2 cellular contexts compared by ENCODE assay signal in the genomic region with DNA sequence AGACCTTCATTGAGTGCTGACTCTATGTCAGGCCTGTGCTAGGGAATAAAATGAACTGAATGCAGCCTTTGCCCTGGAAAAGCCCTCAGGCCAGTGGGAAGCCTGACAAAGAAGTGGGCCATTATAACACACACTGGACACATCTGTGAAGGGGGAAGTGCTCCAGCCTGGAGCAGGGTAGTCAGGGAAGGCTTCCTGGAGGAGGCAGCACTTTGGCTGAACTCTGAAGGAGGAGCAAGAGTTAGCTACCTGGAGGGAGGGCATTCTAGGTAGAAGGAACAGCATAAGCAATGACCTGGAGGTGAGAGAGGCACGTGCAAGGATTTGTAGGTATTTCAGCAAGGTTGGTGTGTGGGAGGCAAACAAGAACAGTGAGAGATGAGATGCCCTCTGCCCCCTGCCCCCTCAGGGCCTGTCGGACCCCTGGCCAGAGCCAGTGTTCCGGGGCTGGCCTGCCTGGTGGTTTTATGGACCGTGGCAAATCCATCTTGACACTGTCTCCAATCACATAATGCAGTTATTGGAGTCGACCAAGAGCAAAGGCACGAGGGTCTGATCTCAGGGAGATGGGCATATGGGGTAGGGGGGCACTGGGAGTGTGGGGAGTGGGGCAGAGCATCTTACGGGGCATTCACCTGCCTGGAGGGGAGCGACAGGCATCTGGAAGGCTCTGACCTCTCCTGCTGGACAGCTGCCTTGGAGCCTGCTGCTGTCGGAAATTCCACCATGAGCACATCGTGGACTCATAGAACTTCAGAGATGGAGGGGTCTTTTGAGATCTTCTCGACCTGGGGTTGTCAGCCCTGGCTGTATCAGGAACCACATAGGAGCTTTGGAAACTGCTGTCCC.
TF ChIP-seq lines count a peak whose summit lies in the region.

No MANE protein-coding gene starts in this region.

TF ChIP-seq in IMR-90, 13 proteins besides CTCF, POLR2A, EP300 and RAD21:
- TF ChIP-seq MXI1 (IDR thresholded peaks at IDR 0.05; ENCODE audit: borderline replicate concordance, low read depth, low read length), result no peak
- TF ChIP-seq MAZ (IDR thresholded peaks at IDR 0.05; ENCODE audit: borderline replicate concordance, low read depth, low read length), result no peak
- TF ChIP-seq RCOR1 (IDR thresholded peaks at IDR 0.05; ENCODE audit: insufficient replicate concordance, low read length), result no peak
- TF ChIP-seq MAFK (IDR thresholded peaks at IDR 0.05; ENCODE audit: low read depth, low read length), result no peak
- TF ChIP-seq FOS (IDR thresholded peaks at IDR 0.05; ENCODE audit: low read depth, low read length), result no peak
- TF ChIP-seq BHLHE40 (IDR thresholded peaks at IDR 0.05; ENCODE audit: low read depth, low read length), result no peak
- no peak for TF ChIP-seq CHD1 (IDR thresholded peaks at IDR 0.05; ENCODE audit: low read depth, low read length)
- TF ChIP-seq, protein P1, sequence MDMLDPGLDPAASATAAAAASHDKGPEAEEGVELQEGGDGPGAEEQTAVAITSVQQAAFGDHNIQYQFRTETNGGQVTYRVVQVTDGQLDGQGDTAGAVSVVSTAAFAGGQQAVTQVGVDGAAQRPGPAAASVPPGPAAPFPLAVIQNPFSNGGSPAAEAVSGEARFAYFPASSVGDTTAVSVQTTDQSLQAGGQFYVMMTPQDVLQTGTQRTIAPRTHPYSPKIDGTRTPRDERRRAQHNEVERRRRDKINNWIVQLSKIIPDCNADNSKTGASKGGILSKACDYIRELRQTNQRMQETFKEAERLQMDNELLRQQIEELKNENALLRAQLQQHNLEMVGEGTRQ (IDR thresholded peaks at IDR 0.05; ENCODE audit: low read depth, low read length), result no peak
- TF ChIP-seq, protein P2, sequence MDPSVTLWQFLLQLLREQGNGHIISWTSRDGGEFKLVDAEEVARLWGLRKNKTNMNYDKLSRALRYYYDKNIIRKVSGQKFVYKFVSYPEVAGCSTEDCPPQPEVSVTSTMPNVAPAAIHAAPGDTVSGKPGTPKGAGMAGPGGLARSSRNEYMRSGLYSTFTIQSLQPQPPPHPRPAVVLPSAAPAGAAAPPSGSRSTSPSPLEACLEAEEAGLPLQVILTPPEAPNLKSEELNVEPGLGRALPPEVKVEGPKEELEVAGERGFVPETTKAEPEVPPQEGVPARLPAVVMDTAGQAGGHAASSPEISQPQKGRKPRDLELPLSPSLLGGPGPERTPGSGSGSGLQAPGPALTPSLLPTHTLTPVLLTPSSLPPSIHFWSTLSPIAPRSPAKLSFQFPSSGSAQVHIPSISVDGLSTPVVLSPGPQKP (IDR thresholded peaks at IDR 0.05; ENCODE audit: borderline replicate concordance, low read depth, low read length), result no peak
- TF ChIP-seq RFX5 (IDR thresholded peaks at IDR 0.05; ENCODE audit: low read depth, low read length), result no peak
- no peak for TF ChIP-seq SMC3 (IDR thresholded peaks at IDR 0.05; ENCODE audit: low read depth, low read length)
- no peak for TF ChIP-seq NFE2L2 (IDR thresholded peaks at IDR 0.05; ENCODE audit: low read depth, low read length)
- no peak for TF ChIP-seq CEBPB (IDR thresholded peaks at IDR 0.05; ENCODE audit: low read depth, low read length)

TF ChIP-seq in H1, 55 proteins besides CTCF, POLR2A, EP300 and RAD21:
- TF ChIP-seq RNF2 (IDR thresholded peaks at IDR 0.05; ENCODE audit: borderline replicate concordance, low read depth, low read length, missing control alignments, poor library complexity, severe bottlenecking) (no peak), POLR2AphosphoS5 (IDR thresholded peaks at IDR 0.05; ENCODE audit: low read depth, low read length) (no peak), EZH2 (IDR thresholded peaks at IDR 0.05; ENCODE audit: low read depth, low read length, severe bottlenecking) (no peak), CTBP2 (IDR thresholded peaks at IDR 0.05; ENCODE audit: borderline replicate concordance, insufficient read depth, insufficient read length, low read length) (no peak), HDAC6 (IDR thresholded peaks at IDR 0.05; ENCODE audit: low read depth, low read length) (no peak), PHF8 (conservative IDR thresholded peaks at IDR 0.05; ENCODE audit: low read depth, low read length) (no peak), CREB1 (IDR thresholded peaks at IDR 0.05) (no peak), MAFK (IDR thresholded peaks at IDR 0.05; ENCODE audit: low read depth, low read length) (no peak)
- TF ChIP-seq, protein P1 (IDR thresholded peaks at IDR 0.05; ENCODE audit: low read length), result no peak
- TF ChIP-seq, protein P3, sequence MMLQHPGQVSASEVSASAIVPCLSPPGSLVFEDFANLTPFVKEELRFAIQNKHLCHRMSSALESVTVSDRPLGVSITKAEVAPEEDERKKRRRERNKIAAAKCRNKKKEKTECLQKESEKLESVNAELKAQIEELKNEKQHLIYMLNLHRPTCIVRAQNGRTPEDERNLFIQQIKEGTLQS (IDR thresholded peaks at IDR 0.05; ENCODE audit: insufficient read depth, low read depth, low read length), result no peak
- TF ChIP-seq, protein P4, sequence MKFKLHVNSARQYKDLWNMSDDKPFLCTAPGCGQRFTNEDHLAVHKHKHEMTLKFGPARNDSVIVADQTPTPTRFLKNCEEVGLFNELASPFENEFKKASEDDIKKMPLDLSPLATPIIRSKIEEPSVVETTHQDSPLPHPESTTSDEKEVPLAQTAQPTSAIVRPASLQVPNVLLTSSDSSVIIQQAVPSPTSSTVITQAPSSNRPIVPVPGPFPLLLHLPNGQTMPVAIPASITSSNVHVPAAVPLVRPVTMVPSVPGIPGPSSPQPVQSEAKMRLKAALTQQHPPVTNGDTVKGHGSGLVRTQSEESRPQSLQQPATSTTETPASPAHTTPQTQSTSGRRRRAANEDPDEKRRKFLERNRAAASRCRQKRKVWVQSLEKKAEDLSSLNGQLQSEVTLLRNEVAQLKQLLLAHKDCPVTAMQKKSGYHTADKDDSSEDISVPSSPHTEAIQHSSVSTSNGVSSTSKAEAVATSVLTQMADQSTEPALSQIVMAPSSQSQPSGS (IDR thresholded peaks at IDR 0.05; ENCODE audit: low read length), result no peak
- TF ChIP-seq, protein P5, sequence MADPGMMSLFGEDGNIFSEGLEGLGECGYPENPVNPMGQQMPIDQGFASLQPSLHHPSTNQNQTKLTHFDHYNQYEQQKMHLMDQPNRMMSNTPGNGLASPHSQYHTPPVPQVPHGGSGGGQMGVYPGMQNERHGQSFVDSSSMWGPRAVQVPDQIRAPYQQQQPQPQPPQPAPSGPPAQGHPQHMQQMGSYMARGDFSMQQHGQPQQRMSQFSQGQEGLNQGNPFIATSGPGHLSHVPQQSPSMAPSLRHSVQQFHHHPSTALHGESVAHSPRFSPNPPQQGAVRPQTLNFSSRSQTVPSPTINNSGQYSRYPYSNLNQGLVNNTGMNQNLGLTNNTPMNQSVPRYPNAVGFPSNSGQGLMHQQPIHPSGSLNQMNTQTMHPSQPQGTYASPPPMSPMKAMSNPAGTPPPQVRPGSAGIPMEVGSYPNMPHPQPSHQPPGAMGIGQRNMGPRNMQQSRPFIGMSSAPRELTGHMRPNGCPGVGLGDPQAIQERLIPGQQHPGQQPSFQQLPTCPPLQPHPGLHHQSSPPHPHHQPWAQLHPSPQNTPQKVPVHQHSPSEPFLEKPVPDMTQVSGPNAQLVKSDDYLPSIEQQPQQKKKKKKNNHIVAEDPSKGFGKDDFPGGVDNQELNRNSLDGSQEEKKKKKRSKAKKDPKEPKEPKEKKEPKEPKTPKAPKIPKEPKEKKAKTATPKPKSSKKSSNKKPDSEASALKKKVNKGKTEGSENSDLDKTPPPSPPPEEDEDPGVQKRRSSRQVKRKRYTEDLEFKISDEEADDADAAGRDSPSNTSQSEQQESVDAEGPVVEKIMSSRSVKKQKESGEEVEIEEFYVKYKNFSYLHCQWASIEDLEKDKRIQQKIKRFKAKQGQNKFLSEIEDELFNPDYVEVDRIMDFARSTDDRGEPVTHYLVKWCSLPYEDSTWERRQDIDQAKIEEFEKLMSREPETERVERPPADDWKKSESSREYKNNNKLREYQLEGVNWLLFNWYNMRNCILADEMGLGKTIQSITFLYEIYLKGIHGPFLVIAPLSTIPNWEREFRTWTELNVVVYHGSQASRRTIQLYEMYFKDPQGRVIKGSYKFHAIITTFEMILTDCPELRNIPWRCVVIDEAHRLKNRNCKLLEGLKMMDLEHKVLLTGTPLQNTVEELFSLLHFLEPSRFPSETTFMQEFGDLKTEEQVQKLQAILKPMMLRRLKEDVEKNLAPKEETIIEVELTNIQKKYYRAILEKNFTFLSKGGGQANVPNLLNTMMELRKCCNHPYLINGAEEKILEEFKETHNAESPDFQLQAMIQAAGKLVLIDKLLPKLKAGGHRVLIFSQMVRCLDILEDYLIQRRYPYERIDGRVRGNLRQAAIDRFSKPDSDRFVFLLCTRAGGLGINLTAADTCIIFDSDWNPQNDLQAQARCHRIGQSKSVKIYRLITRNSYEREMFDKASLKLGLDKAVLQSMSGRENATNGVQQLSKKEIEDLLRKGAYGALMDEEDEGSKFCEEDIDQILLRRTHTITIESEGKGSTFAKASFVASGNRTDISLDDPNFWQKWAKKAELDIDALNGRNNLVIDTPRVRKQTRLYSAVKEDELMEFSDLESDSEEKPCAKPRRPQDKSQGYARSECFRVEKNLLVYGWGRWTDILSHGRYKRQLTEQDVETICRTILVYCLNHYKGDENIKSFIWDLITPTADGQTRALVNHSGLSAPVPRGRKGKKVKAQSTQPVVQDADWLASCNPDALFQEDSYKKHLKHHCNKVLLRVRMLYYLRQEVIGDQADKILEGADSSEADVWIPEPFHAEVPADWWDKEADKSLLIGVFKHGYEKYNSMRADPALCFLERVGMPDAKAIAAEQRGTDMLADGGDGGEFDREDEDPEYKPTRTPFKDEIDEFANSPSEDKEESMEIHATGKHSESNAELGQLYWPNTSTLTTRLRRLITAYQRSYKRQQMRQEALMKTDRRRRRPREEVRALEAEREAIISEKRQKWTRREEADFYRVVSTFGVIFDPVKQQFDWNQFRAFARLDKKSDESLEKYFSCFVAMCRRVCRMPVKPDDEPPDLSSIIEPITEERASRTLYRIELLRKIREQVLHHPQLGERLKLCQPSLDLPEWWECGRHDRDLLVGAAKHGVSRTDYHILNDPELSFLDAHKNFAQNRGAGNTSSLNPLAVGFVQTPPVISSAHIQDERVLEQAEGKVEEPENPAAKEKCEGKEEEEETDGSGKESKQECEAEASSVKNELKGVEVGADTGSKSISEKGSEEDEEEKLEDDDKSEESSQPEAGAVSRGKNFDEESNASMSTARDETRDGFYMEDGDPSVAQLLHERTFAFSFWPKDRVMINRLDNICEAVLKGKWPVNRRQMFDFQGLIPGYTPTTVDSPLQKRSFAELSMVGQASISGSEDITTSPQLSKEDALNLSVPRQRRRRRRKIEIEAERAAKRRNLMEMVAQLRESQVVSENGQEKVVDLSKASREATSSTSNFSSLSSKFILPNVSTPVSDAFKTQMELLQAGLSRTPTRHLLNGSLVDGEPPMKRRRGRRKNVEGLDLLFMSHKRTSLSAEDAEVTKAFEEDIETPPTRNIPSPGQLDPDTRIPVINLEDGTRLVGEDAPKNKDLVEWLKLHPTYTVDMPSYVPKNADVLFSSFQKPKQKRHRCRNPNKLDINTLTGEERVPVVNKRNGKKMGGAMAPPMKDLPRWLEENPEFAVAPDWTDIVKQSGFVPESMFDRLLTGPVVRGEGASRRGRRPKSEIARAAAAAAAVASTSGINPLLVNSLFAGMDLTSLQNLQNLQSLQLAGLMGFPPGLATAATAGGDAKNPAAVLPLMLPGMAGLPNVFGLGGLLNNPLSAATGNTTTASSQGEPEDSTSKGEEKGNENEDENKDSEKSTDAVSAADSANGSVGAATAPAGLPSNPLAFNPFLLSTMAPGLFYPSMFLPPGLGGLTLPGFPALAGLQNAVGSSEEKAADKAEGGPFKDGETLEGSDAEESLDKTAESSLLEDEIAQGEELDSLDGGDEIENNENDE (IDR thresholded peaks at IDR 0.05; ENCODE audit: insufficient replicate concordance, low read length), result no peak
